In genomic region chr22:18934688-18935087, GRCh38 we compare ENCODE assay signal across 5 cellular contexts. TPM values are rescaled to one million over a fixed set of nuclear protein-coding genes. Genes with fewer than 3 reads are reported as not detected.
"Had no signal": no experiment of that assay in that cellular context is flagged by ENCODE, and none has a peak within 500 bp of the region (broad histone marks: within the 10 kb centered on the region; RNA-seq: fewer than 3 reads in every experiment).

No MANE protein-coding gene starts in this region.

RNA-seq across cellular contexts. Expression of gene PRODH, which starts 1.4 kb away (rescaled TPM):
- total RNA-seq: dermis microvascular lymphatic vessel endothelial cell, endothelial cell of umbilical vein, fibroblast of lung, fibroblast of villous mesenchyme, glomerular endothelial cell had no signal
